Comparison of ENCODE assay signal across 9 cellular contexts in the genomic region with DNA sequence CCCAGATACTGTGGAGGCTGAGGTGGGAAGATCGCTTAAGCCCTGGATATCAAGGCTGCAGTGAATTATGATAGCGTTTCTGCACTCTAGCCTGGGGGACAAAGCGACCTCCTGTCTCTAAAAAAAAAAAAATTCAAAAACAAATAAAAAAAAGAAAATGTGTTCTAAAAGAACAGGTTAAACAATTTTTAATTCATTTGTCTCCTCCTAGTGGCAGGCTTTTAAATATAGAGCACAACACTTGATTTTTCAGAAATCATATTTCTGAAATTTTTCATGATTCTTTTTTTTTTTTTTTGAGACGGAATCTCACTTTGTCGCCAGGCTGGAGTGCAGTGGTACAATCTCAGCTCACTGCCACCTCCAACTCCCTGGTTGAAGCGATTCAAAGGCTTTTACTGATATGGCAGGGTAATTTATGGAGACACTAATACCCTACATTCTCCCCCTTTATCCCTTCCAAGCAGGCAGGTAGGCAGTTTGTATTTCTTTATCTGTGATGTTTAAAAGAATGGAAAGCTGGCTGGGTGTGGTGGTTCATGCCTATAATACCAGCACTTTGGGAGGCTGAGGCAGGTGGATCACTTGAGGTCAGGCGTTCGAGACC. TPM values are rescaled to one million over a fixed set of nuclear protein-coding genes. Genes with fewer than 3 reads are reported as not detected.
DNase-seq lines count a peak whose midpoint lies in the region; ATAC-seq and TF ChIP-seq lines count a peak whose summit lies in the region.
"Had no signal": no experiment of that assay in that cellular context is flagged by ENCODE, and none has a peak within 500 bp of the region (broad histone marks: within the 10 kb centered on the region; RNA-seq: fewer than 3 reads in every experiment).

No MANE protein-coding gene starts in this region.

- H3K4me1 ChIP-seq in right lobe of liver: peaks cover 0 to 34% (median 9%) of the 10 kb centered on the region in 4 donors

- WGBS in right lobe of liver (ENCODE audit: insufficient coverage, low coverage, low lambda C conversion rate, missing lambda C conversion rate): 18% methylated on average over 6 of the region's 8 CpGs

- TF ChIP-seq CTCF in right lobe of liver (IDR thresholded peaks at IDR 0.05): peak; percentile 43 to 57 (median 53)

- intact Hi-C loops in right lobe of liver (cut with DNase I): loop anchor here in 1 of 2 donors (5.0 kb wide), 1 partner anchor 267 kb away; no protein-coding TSS in a partner anchor

- no peak overlapping the region for H3K4me3 ChIP-seq in Jurkat, Clone E6-1 (ENCODE audit: low read length)
- H3K4me3 ChIP-seq in right lobe of liver: no peak overlapping the region

- DNase-seq in CD1c-positive myeloid dendritic cell (ENCODE audit: extremely low spot score) (peak; percentile 65), amniotic epithelial cell (ENCODE audit: low read depth) (peak; percentile 49), right lobe of liver (no peak), iPS-NIHi11 (ENCODE audit: low spot score) (no peak)
- peak; percentile 38 for DNase-seq in Jurkat, Clone E6-1 (ENCODE audit: low read depth, low spot score)
- no peak for DNase-seq in stimulated activated CD4-positive, alpha-beta T cell treated with anti-CD3 and anti-CD28 coated beads, Interleukin-1b, Interleukin-23, amount 100 ng/mL, for 48 hours

- no peaks in the 10 kb centered on the region for H3K9me3 ChIP-seq in right lobe of liver

- no peak for TF ChIP-seq POLR2A in right lobe of liver (IDR thresholded peaks at IDR 0.05)

- peak overlapping the region in 1 of 3 donors; percentile 71 for H3K27ac ChIP-seq in right lobe of liver
- H3K27ac ChIP-seq: epithelial cell of prostate had no signal

- ATAC-seq in right lobe of liver (no peak), GM21723 (IDR thresholded peaks at IDR 0.05; ENCODE audit: unreplicated experiment) (no peak), HG03108 (IDR thresholded peaks at IDR 0.05; ENCODE audit: unreplicated experiment) (no peak)

- H3K27me3 ChIP-seq in right lobe of liver: no peaks in the 10 kb centered on the region

- H3K36me3 ChIP-seq in right lobe of liver: no peaks in the 10 kb centered on the region

RNA-seq across cellular contexts. Expression of gene GTF3C6, which starts 8.7 kb away (rescaled TPM):
- polyA plus RNA-seq in Jurkat, Clone E6-1 (2012; ENCODE audit: insufficient read depth, insufficient read length): 165 TPM
- 10 to 100 TPM; 21.2 to 47.7 (median 30.8) TPM for total RNA-seq in right lobe of liver

RNA-seq across cellular contexts. Expression of gene RPF2, which starts 32.1 kb away (rescaled TPM):
- 53.5 TPM for polyA plus RNA-seq in Jurkat, Clone E6-1 (2012; ENCODE audit: insufficient read depth, insufficient read length)
- 10 to 100 TPM; 11.2 to 30.1 (median 20.3) TPM for total RNA-seq in right lobe of liver

Comparison
In these comparisons a context has a peak if more than half of its experiments do, and no peak if none do; other contexts are left out.
1. DNase-seq: peak in CD1c-positive myeloid dendritic cell (single experiment), Jurkat, Clone E6-1 (single experiment) and amniotic epithelial cell (single experiment); none in right lobe of liver (0 of 3), stimulated activated CD4-positive, alpha-beta T cell treated with anti-CD3 and anti-CD28 coated beads, Interleukin-1b, Interleukin-23, amount 100 ng/mL, for 48 hours (single experiment) and iPS-NIHi11 (single experiment).